Comparison of ENCODE assay signal across 15 cellular contexts in the genomic region with DNA sequence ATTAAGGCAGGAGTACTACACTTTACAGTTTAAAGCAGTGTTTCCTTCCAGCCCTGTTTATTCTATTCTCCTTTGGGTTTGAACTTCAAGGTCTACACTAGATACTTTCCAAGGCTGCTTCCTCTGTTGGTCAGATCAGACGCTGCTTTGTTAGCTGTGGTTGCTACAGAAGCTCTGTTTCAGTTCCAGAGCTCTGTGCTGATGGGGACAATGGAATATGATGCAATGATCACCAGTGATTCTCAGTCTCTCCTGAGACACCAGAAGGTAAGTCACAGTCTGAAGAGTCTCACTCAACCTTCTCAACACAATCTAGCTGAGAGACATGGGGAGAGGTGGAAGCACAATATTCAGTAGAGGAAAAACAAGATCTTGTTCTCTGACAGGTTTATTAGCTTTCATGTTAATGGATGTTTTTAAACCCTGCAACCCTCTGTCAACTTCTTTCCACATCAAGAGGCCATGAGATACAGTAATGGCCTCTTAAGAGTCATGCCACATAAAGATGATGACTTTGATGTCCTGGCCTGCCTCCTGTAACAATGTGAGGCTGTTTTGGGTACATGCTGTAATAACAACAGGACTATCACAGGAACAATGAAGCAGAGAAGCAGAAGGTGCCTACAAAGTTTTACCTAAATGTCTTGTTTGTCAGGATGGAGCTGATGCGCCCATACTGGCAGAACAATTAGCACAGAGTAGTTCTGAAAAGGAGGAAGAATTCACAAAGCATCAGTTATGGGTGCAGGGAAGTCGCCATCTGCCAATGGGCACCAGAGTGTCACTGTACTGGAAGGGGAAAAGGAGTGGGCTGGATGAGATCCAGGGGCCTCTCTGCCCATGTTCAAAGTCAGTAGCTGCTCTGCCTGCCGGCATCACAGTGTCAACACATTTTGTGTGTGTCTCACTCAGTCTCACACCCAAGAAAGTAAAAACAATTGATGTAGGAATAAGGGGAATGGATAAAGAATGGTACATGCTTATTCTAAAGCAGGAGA. TPM values are rescaled to one million over a fixed set of nuclear protein-coding genes. Genes with fewer than 3 reads are reported as not detected.
DNase-seq lines count a peak whose midpoint lies in the region; ATAC-seq, FAIRE-seq and TF ChIP-seq lines count a peak whose summit lies in the region.
"Had no signal": no experiment of that assay in that cellular context is flagged by ENCODE, and none has a peak within 500 bp of the region (broad histone marks: within the 10 kb centered on the region; RNA-seq: fewer than 3 reads in every experiment).

No MANE protein-coding gene starts in this region.

- no peak for TF ChIP-seq RAD21 in GM12878 (IDR thresholded peaks at IDR 0.05; ENCODE audit: insufficient read depth, low read depth, low read length)

- H3K4me2 ChIP-seq in MM.1S (ENCODE audit: low read depth, low read length): no peak overlapping the region
- no peak overlapping the region for H3K4me2 ChIP-seq in GM12878 (ENCODE audit: control insufficient read depth, insufficient read depth)
- H3K4me2 ChIP-seq in osteoblast (ENCODE audit: insufficient read depth, low read length): no peak overlapping the region

- ATAC-seq in GM12878: peak; percentile 45; the same call in 2 of the 3 replicates
- ATAC-seq: activated T-cell treated with anti-CD3 and anti-CD28 coated beads, Interleukin-2, amount 50 U/mL, for 4 hours had no signal

- H3K27me3 Mint-ChIP-seq in activated CD4-positive, alpha-beta T cell treated with anti-CD3 and anti-CD28 coated beads, Interleukin-2, amount 10 ng/mL, durations not matched to agents 24 days and 14 days: no peaks in the 10 kb centered on the region
- no peaks in the 10 kb centered on the region for H3K27me3 Mint-ChIP-seq in stimulated activated naive CD8-positive, alpha-beta T cell treated with anti-CD3 and anti-CD28 coated beads, Interleukin-15, Interleukin-2, amounts not matched to agents 100 ng/mL and 50 ng/mL, for 24 hours

- no peak overlapping the region for H3K9ac ChIP-seq in MM.1S (ENCODE audit: low read length)
- H3K9ac ChIP-seq in GM12878 (ENCODE audit: control insufficient read depth, insufficient read depth, low read length): no peak overlapping the region

- H3K4me1 Mint-ChIP-seq in activated CD4-positive, alpha-beta T cell treated with anti-CD3 and anti-CD28 coated beads, Interleukin-2, amount 10 ng/mL, durations not matched to agents 24 days and 14 days: peaks cover 26% of the 10 kb centered on the region
- peaks cover 17% of the 10 kb centered on the region for H3K4me1 Mint-ChIP-seq in stimulated activated naive CD8-positive, alpha-beta T cell treated with anti-CD3 and anti-CD28 coated beads, Interleukin-15, Interleukin-2, amounts not matched to agents 100 ng/mL and 50 ng/mL, for 24 hours (ENCODE audit: low read depth)

- no peaks in the 10 kb centered on the region for H3K9me2 ChIP-seq in MM.1S (replicated peaks; ENCODE audit: insufficient read depth, low read length)

- CTCF ChIA-PET in GM12878 (lab: Yijun Ruan, JAX): interaction anchor here (0.6 to 2.8 kb wide), 6 partner anchors 15 to 323 kb away, joined by 3 to 14 read pairs (median 4); a partner anchor contains a TSS

- peaks cover 41% of the 10 kb centered on the region for H3K36me3 Mint-ChIP-seq in activated CD4-positive, alpha-beta T cell treated with anti-CD3 and anti-CD28 coated beads, Interleukin-2, amount 10 ng/mL, durations not matched to agents 24 days and 14 days (ENCODE audit: low read depth)
- peaks cover 48% of the 10 kb centered on the region for H3K36me3 Mint-ChIP-seq in stimulated activated naive CD8-positive, alpha-beta T cell treated with anti-CD3 and anti-CD28 coated beads, Interleukin-15, Interleukin-2, amounts not matched to agents 100 ng/mL and 50 ng/mL, for 24 hours (ENCODE audit: low read depth)

- no peak overlapping the region for H3K4me3 Mint-ChIP-seq in activated CD4-positive, alpha-beta T cell treated with anti-CD3 and anti-CD28 coated beads, Interleukin-2, amount 10 ng/mL, durations not matched to agents 24 days and 14 days
- H3K4me3 Mint-ChIP-seq in stimulated activated naive CD8-positive, alpha-beta T cell treated with anti-CD3 and anti-CD28 coated beads, Interleukin-15, Interleukin-2, amounts not matched to agents 100 ng/mL and 50 ng/mL, for 24 hours: no peak overlapping the region
- H3K4me3 Mint-ChIP-seq: activated T-cell treated with anti-CD3 and anti-CD28 coated beads, Interleukin-2, amount 50 U/mL, for 4 hours had no signal

- H3K79me2 ChIP-seq in MM.1S (ENCODE audit: low read length) (no peaks in the 10 kb centered on the region), GM12878 (ENCODE audit: control insufficient read depth, insufficient read depth, low read length) (no peaks in the 10 kb centered on the region), osteoblast (ENCODE audit: insufficient read depth, low read length) (no peaks in the 10 kb centered on the region)

- POLR2A ChIA-PET in GM12878 (lab: Charles Lee): interaction anchor here (0.5 to 1.0 kb wide), 4 partner anchors 12 to 40 kb away, joined by 3 read pairs; no protein-coding TSS in a partner anchor

- peak overlapping the region; percentile 34 for H3K27ac Mint-ChIP-seq in activated CD4-positive, alpha-beta T cell treated with anti-CD3 and anti-CD28 coated beads, Interleukin-2, amount 10 ng/mL, durations not matched to agents 24 days and 14 days
- H3K27ac Mint-ChIP-seq in stimulated activated naive CD8-positive, alpha-beta T cell treated with anti-CD3 and anti-CD28 coated beads, Interleukin-15, Interleukin-2, amounts not matched to agents 100 ng/mL and 50 ng/mL, for 24 hours: peak overlapping the region; percentile 62

- SMC1A ChIA-PET in GM12878 (lab: Charles Lee; ENCODE audit: uncharacterized antibody, unreplicated experiment): interaction anchor here (1.1 to 1.7 kb wide), 4 partner anchors 10 to 24 kb away, joined by 3 to 4 read pairs (median 4); no protein-coding TSS in a partner anchor

- intact Hi-C loops in activated CD4-positive, alpha-beta T cell treated with anti-CD3 and anti-CD28 coated beads, Interleukin-2, amount 10 ng/mL, durations not matched to agents 24 days and 14 days (cut with micrococcal nuclease): no loop called here
- intact Hi-C loops in GM12878 (cut with micrococcal nuclease; ENCODE audit: unreplicated experiment): no loop called here

- H3K27ac ChIP-seq in MM.1S (ENCODE audit: low read length) (peak overlapping the region; percentile 40; the same call in 1 of the 2 replicates), GM12878 (ENCODE audit: control insufficient read depth, insufficient read depth) (no peak overlapping the region), osteoblast (ENCODE audit: low read depth, low read length) (no peak overlapping the region)
- H3K27ac ChIP-seq: uterus had no signal

- H3K36me3 ChIP-seq in MM.1S (replicated peaks; ENCODE audit: insufficient read depth, low read length): peaks cover 2% of the 10 kb centered on the region; the same call in 1 of the 2 replicates
- H3K36me3 ChIP-seq in GM12878 (ENCODE audit: control insufficient read depth in 2 of 2, insufficient read depth in 2 of 2, low read length in 1 of 2): peaks cover 15 to 34% of the 10 kb centered on the region in 2 experiments
- peaks cover 29% of the 10 kb centered on the region for H3K36me3 ChIP-seq in osteoblast (ENCODE audit: insufficient read depth, low read length)
- H3K36me3 ChIP-seq: uterus had no signal

- H4K20me1 ChIP-seq in MM.1S (ENCODE audit: insufficient read depth, low read length) (no peaks in the 10 kb centered on the region), GM12878 (ENCODE audit: control insufficient read depth, insufficient read depth) (no peaks in the 10 kb centered on the region), osteoblast (ENCODE audit: insufficient read depth, low read length) (no peaks in the 10 kb centered on the region)

- no peaks in the 10 kb centered on the region for H3K27me3 ChIP-seq in MM.1S (replicated peaks; ENCODE audit: insufficient read depth, low read length)
- H3K27me3 ChIP-seq in GM12878 (replicated peaks in 1 of 2; ENCODE audit: control insufficient read depth in 2 of 2, insufficient read depth in 2 of 2, low read length in 1 of 2): no peaks in the 10 kb centered on the region
- H3K27me3 ChIP-seq in osteoblast (ENCODE audit: insufficient read depth, low read length): no peaks in the 10 kb centered on the region
- H3K27me3 ChIP-seq: uterus had no signal

- H3K9me3 ChIP-seq in MM.1S (replicated peaks; ENCODE audit: insufficient read depth, low read length) (no peaks in the 10 kb centered on the region), GM12878 (replicated peaks; ENCODE audit: control insufficient read depth, insufficient read depth, low read length) (no peaks in the 10 kb centered on the region), osteoblast (ENCODE audit: low read depth, low read length) (no peaks in the 10 kb centered on the region)
- H3K9me3 ChIP-seq: uterus had no signal

- no peak for TF ChIP-seq POLR2A in GM12878 (IDR thresholded peaks at IDR 0.05; ENCODE audit: low read depth, low read length)

- 94% methylated on average over 4 of the region's 4 CpGs for whole genome bisulfite sequencing in GM12878 (ENCODE audit: insufficient coverage, insufficient replicate concordance, low lambda C conversion rate, missing lambda C conversion rate)

- no peak overlapping the region for H3K4me3 ChIP-seq in MM.1S (ENCODE audit: low read length)
- no peak overlapping the region for H3K4me3 ChIP-seq in GM12878
- no peak overlapping the region for H3K4me3 ChIP-seq in osteoblast (ENCODE audit: insufficient read depth, low read length)
- H3K4me3 ChIP-seq: uterus had no signal

- H3K9me3 Mint-ChIP-seq in activated CD4-positive, alpha-beta T cell treated with anti-CD3 and anti-CD28 coated beads, Interleukin-2, amount 10 ng/mL, durations not matched to agents 24 days and 14 days: no peaks in the 10 kb centered on the region
- no peaks in the 10 kb centered on the region for H3K9me3 Mint-ChIP-seq in stimulated activated naive CD8-positive, alpha-beta T cell treated with anti-CD3 and anti-CD28 coated beads, Interleukin-15, Interleukin-2, amounts not matched to agents 100 ng/mL and 50 ng/mL, for 24 hours
- H3K9me3 Mint-ChIP-seq: activated T-cell treated with anti-CD3 and anti-CD28 coated beads, Interleukin-2, amount 50 U/mL, for 4 hours had no signal

- H3K4me1 ChIP-seq in MM.1S (ENCODE audit: low read length) (peaks cover 22% of the 10 kb centered on the region), GM12878 (ENCODE audit: control insufficient read depth, insufficient read depth, low read length) (peaks cover 12% of the 10 kb centered on the region), osteoblast (ENCODE audit: insufficient read depth, low read length) (no peaks in the 10 kb centered on the region)
- H3K4me1 ChIP-seq: uterus had no signal

- no peak for DNase-seq in activated CD4-positive, alpha-beta T cell treated with anti-CD3 and anti-CD28 coated beads, Interleukin-2, amount 10 ng/mL, durations not matched to agents 24 days and 14 days
- no peak for DNase-seq in activated CD4-positive, alpha-beta T cell treated with anti-CD3 and anti-CD28 coated beads, Interleukin-2, amount 50 U/mL, for 1 hour
- DNase-seq in MM.1S (no peak), GM12878 (ENCODE audit: low read depth, low spot score) (no peak), NCI-H774 (lab: John Stamatoyannopoulos, UW) (no peak), cerebellar cortex (ENCODE audit: low spot score) (no peak), osteoblast (ENCODE audit: insufficient read length, low spot score, missing footprints) (no peak)
- DNase-seq: activated T-cell treated with anti-CD3 and anti-CD28 coated beads, Interleukin-2, amount 50 U/mL, for 4 hours; DND-41; NCI-H82; small intestine; uterus had no signal

- in situ Hi-C loops in GM12878 (cut with MboI): no loop called here

- TF ChIP-seq EP300 in GM12878 (IDR thresholded peaks at IDR 0.05; ENCODE audit: borderline replicate concordance in 1 of 2, control insufficient read depth in 1 of 2, low read depth in 2 of 2, low read length in 2 of 2): no peak

- TF ChIP-seq CTCF in MM.1S (IDR thresholded peaks at IDR 0.05; ENCODE audit: low read length) (no peak), GM12878 (IDR thresholded peaks at IDR 0.05 in 2 of 3, conservative IDR thresholded peaks at IDR 0.05 in 1 of 3; ENCODE audit: control insufficient read depth in 2 of 3, extremely low read depth in 1 of 3, insufficient read depth in 1 of 3, low read depth in 3 of 3, low read length in 3 of 3) (no peak), osteoblast (IDR thresholded peaks at IDR 0.05; ENCODE audit: extremely low read depth, low read depth, low read length) (no peak)

- no TSS peak for BruUV-seq in GM12878 (replicated peaks; lab: Mats Ljungman, UMichigan)

- H3F3A ChIP-seq in MM.1S (ENCODE audit: insufficient read depth, low read length): 0 out of 2 replicates have a peak, but pooled peaks cover 5% of the 10 kb centered on the region

- RAD21 ChIA-PET in GM12878 (lab: Charles Lee; ENCODE audit: unreplicated experiment): interaction anchor here (1.4 kb wide), 1 partner anchor 26 kb away, joined by 3 read pairs; no protein-coding TSS in a partner anchor

- FAIRE-seq in GM12878 (lab: Jason Lieb, UNC): no peak
- FAIRE-seq: bronchial epithelial cell, small intestine, TTC549 had no signal

- H2AFZ ChIP-seq in MM.1S (ENCODE audit: low read length): no peak overlapping the region
- H2AFZ ChIP-seq in GM12878 (ENCODE audit: control insufficient read depth, low read depth, low read length): no peak overlapping the region
- no peak overlapping the region for H2AFZ ChIP-seq in osteoblast (ENCODE audit: low read length)

RNA-seq across cellular contexts. Expression of a gene that starts 33.4 kb away (rescaled TPM):
- 126 and 130 TPM in 2 replicates for total RNA-seq in activated CD4-positive, alpha-beta T cell treated with anti-CD3 and anti-CD28 coated beads, Interleukin-2, amount 10 ng/mL, durations not matched to agents 24 days and 14 days
- total RNA-seq in GM12878 (2013; cell fraction: nucleolus; rRNA removed): 80.2 and 90.1 TPM in 2 replicates
- total RNA-seq in GM12878 (2014; rRNA removed): 67.9 and 82.1 TPM in 2 replicates
- 146 and 152 TPM in 2 replicates for total RNA-seq in GM12878 (2014; rRNA removed; fragmentation: Illumina TruSeq; extraction: Trizol)
- total RNA-seq in GM12878 (2021): 101 and 104 TPM in 2 replicates
- 51.7 TPM for polyA plus RNA-seq in GM12878 (2011; ENCODE audit: low read depth)
- polyA plus RNA-seq in GM12878 (2011; rRNA removed): 114 and 117 TPM in 2 replicates
- 134 and 137 TPM in 2 replicates for polyA plus RNA-seq in GM12878 (2011; cell fraction: cytosol; rRNA removed)
- polyA plus RNA-seq in GM12878 (2011; cell fraction: nucleus; rRNA removed): 121 and 124 TPM in 2 replicates
- polyA plus RNA-seq in GM12878 (2012): 70.8 and 73.8 TPM in 2 replicates
- 174 and 180 TPM in 2 replicates for polyA plus RNA-seq in GM12878 (2014; fragmentation: Illumina TruSeq; extraction: Trizol)
- polyA plus RNA-seq in GM12878 (2014; fragmentation: Nextera tagmentation; extraction: Ambion mirVana): 10 to 100 TPM; 72.5 to 90.2 TPM
- polyA plus RNA-seq in GM12878 (2014; rRNA removed): 94.6 and 106 TPM in 2 replicates
- 100 to 1,000 TPM; 135 to 143 TPM for polyA plus RNA-seq in GM12878 (2016; fragmentation: Nextera tagmentation; extraction: Ambion mirVana)
- 83.2 and 109 TPM in 2 replicates for polyA minus RNA-seq in GM12878 (2011; rRNA and poly(A)+ RNA removed)
- 33.0 and 36.1 TPM in 2 replicates for polyA minus RNA-seq in GM12878 (2011; cell fraction: cytosol; rRNA and poly(A)+ RNA removed)
- 22.6 and 36.0 TPM in 2 replicates for polyA minus RNA-seq in GM12878 (2011; cell fraction: nucleus; rRNA and poly(A)+ RNA removed)
- 53.9 and 70.2 TPM in 2 replicates for total RNA-seq in osteoblast

RNA-seq across cellular contexts. Expression of a gene that starts 33.7 kb away (rescaled TPM):
- 33.0 and 36.6 TPM in 2 replicates for total RNA-seq in activated CD4-positive, alpha-beta T cell treated with anti-CD3 and anti-CD28 coated beads, Interleukin-2, amount 10 ng/mL, durations not matched to agents 24 days and 14 days
- 126 and 145 TPM in 2 replicates for total RNA-seq in GM12878 (2013; cell fraction: nucleolus; rRNA removed)
- total RNA-seq in GM12878 (2014; rRNA removed) (35.0 and 37.5 TPM in 2 replicates), GM12878 (2014; rRNA removed; fragmentation: Illumina TruSeq; extraction: Trizol) (41.2 and 44.8 TPM in 2 replicates), GM12878 (2021) (38.0 and 40.5 TPM in 2 replicates), osteoblast (51.6 and 57.2 TPM in 2 replicates)
- polyA plus RNA-seq in GM12878 (2011; ENCODE audit: low read depth): 26.3 TPM
- polyA plus RNA-seq in GM12878 (2011; rRNA removed) (47.7 and 50.8 TPM in 2 replicates), GM12878 (2014; fragmentation: Illumina TruSeq; extraction: Trizol) (41.8 and 47.7 TPM in 2 replicates), GM12878 (2014; fragmentation: Nextera tagmentation; extraction: Ambion mirVana) (10 to 100 TPM; 18.5 to 25.1 TPM), GM12878 (2014; rRNA removed) (24.0 and 29.1 TPM in 2 replicates), GM12878 (2016; fragmentation: Nextera tagmentation; extraction: Ambion mirVana) (10 to 100 TPM; 44.8 to 57.0 TPM)
- polyA plus RNA-seq in GM12878 (2011; cell fraction: cytosol; rRNA removed): 28.1 and 32.9 TPM in 2 replicates
- 33.1 and 59.7 TPM in 2 replicates for polyA plus RNA-seq in GM12878 (2011; cell fraction: nucleus; rRNA removed)
- 19.0 and 28.2 TPM in 2 replicates for polyA plus RNA-seq in GM12878 (2012)
- polyA minus RNA-seq in GM12878 (2011; rRNA and poly(A)+ RNA removed): 82.9 and 86.9 TPM in 2 replicates
- 26.6 and 31.1 TPM in 2 replicates for polyA minus RNA-seq in GM12878 (2011; cell fraction: cytosol; rRNA and poly(A)+ RNA removed)
- 41.8 and 66.1 TPM in 2 replicates for polyA minus RNA-seq in GM12878 (2011; cell fraction: nucleus; rRNA and poly(A)+ RNA removed)
